In genomic region chr7:158812684-158813083, GRCh38 we compare ENCODE assay signal across 13 cellular contexts. TPM values are rescaled to one million over a fixed set of nuclear protein-coding genes. Genes with fewer than 3 reads are reported as not detected.
A peak's percentile ranks its signal among the peaks of the same experiment; 100 is the strongest.
DNase-seq lines count a peak whose midpoint lies in the region; ATAC-seq and TF ChIP-seq lines count a peak whose summit lies in the region.
"Had no signal": no experiment of that assay in that cellular context is flagged by ENCODE, and none has a peak within 500 bp of the region (broad histone marks: within the 10 kb centered on the region; RNA-seq: fewer than 3 reads in every experiment).

No MANE protein-coding gene starts in this region.

- H3K4ac ChIP-seq in trophoblast cell (ENCODE audit: low read depth, low read length): peak overlapping the region; percentile 89

- H3K27ac ChIP-seq in BLaER1 (peak overlapping the region; percentile 81), trophoblast cell (ENCODE audit: low read depth, low read length) (no peak overlapping the region), SK-N-SH (ENCODE audit: low read depth in 2 of 2, low read length in 1 of 2) (no peak overlapping the region)

- H3K4me1 ChIP-seq in BLaER1 (peaks cover 73% of the 10 kb centered on the region), trophoblast cell (ENCODE audit: control insufficient read depth in 1 of 2, insufficient read depth in 2 of 2, low read length in 2 of 2) (peaks cover 30 to 37% of the 10 kb centered on the region in 2 experiments), SK-N-SH (ENCODE audit: control insufficient read depth in 1 of 2, insufficient read depth in 2 of 2, low read depth in 1 of 2, low read length in 1 of 2) (peaks cover 5 to 12% of the 10 kb centered on the region in 2 experiments; a peak in 3 of 4 replicates)
- H3K4me1 ChIP-seq: prostate gland had no signal

- no peaks in the 10 kb centered on the region for H3K9me2 ChIP-seq in SK-N-SH

- ATAC-seq in activated CD4-positive, CD25-positive, alpha-beta regulatory T cell treated with anti-CD3 and anti-CD28 coated beads, Interleukin-2, amount 50 U/mL, for 24 hours: peak; percentile 21 to 38
- peak; percentile 30 to 59 for ATAC-seq in activated naive CD4-positive, alpha-beta T cell treated with anti-CD3 and anti-CD28 coated beads, Interleukin-2, amount 50 U/mL, for 72 hours
- ATAC-seq in GM21528 (IDR thresholded peaks at IDR 0.05; ENCODE audit: low FRiP score, unreplicated experiment) (no peak), HG02571 (IDR thresholded peaks at IDR 0.05; ENCODE audit: unreplicated experiment) (no peak), HG02970 (IDR thresholded peaks at IDR 0.05; ENCODE audit: low FRiP score, unreplicated experiment) (no peak)
- ATAC-seq: left colon had no signal

- H3K4me3 ChIP-seq in BLaER1: peak overlapping the region; percentile 58
- H3K4me3 ChIP-seq in trophoblast cell (ENCODE audit: low read depth, low read length): no peak overlapping the region
- no peak overlapping the region for H3K4me3 ChIP-seq in SK-N-SH (ENCODE audit: low read depth in 2 of 2, low read length in 1 of 2)
- H3K4me3 ChIP-seq: prostate gland had no signal

- H3K14ac ChIP-seq in trophoblast cell (ENCODE audit: low read length): no peak overlapping the region

- POLR2A ChIA-PET in SK-N-SH (lab: Yijun Ruan, JAX): no interaction called here

- no peak for TF ChIP-seq EP300 in SK-N-SH (IDR thresholded peaks at IDR 0.05; ENCODE audit: borderline replicate concordance in 1 of 2, low read depth in 1 of 2, low read length in 1 of 2)

- peak in 1 of 2 donors; percentile 64 for DNase-seq in activated naive CD4-positive, alpha-beta T cell treated with anti-CD3 and anti-CD28 coated beads, Interleukin-2, amount 50 U/mL, for 72 hours (ENCODE audit: low spot score in 2 of 2)
- DNase-seq in trophoblast cell (no peak), SK-N-SH (no peak)
- DNase-seq: aorta, KG1, left colon, NCI-H510A had no signal

- H4K20me1 ChIP-seq in BLaER1 (peaks cover 81% of the 10 kb centered on the region), SK-N-SH (ENCODE audit: insufficient read depth) (peaks cover 11% of the 10 kb centered on the region; the same call in 1 of the 2 replicates)

- no peak overlapping the region for H2BK5ac ChIP-seq in trophoblast cell (ENCODE audit: low read depth, low read length, poor library complexity)

- WGBS in trophoblast cell (ENCODE audit: extremely low coverage, insufficient coverage, insufficient read length): no CpG with 5 or more reads among the region's 5 CpGs
- 84% methylated on average over 5 of the region's 5 CpGs for WGBS in SK-N-SH (ENCODE audit: low lambda C conversion rate)

- H3K27ac Mint-ChIP-seq in activated naive CD4-positive, alpha-beta T cell treated with anti-CD3 and anti-CD28 coated beads, Interleukin-2, amount 50 U/mL, for 72 hours: peak overlapping the region; percentile 96 to 97

- H2BK12ac ChIP-seq in trophoblast cell (ENCODE audit: low read length): peak overlapping the region; percentile 66

- H3K9me3 Mint-ChIP-seq in activated naive CD4-positive, alpha-beta T cell treated with anti-CD3 and anti-CD28 coated beads, Interleukin-2, amount 50 U/mL, for 72 hours: no peaks in the 10 kb centered on the region

- no peak for TF ChIP-seq RAD21 in SK-N-SH (IDR thresholded peaks at IDR 0.05; ENCODE audit: low read length)

- no peak overlapping the region for H2AK5ac ChIP-seq in trophoblast cell (ENCODE audit: low read length)

- no peak overlapping the region for H3K18ac ChIP-seq in trophoblast cell (ENCODE audit: low read length)

- peaks cover 19% of the 10 kb centered on the region for H3K79me2 ChIP-seq in trophoblast cell (ENCODE audit: control insufficient read depth, insufficient read depth, low read length, poor library complexity)
- peaks cover 96% of the 10 kb centered on the region for H3K79me2 ChIP-seq in SK-N-SH (ENCODE audit: insufficient read depth)

- peaks cover 39% of the 10 kb centered on the region for H3K36me3 ChIP-seq in BLaER1
- peaks cover 3% of the 10 kb centered on the region in 2 experiments for H3K36me3 ChIP-seq in trophoblast cell (ENCODE audit: control insufficient read depth in 1 of 2, insufficient read depth in 2 of 2, low read length in 2 of 2)
- peaks cover 0 to 18% of the 10 kb centered on the region in 2 experiments for H3K36me3 ChIP-seq in SK-N-SH (replicated peaks in 1 of 2; ENCODE audit: control insufficient read depth in 1 of 2, insufficient read depth in 2 of 2, low read length in 1 of 2)
- H3K36me3 ChIP-seq: prostate gland had no signal

- H3K79me1 ChIP-seq in trophoblast cell (ENCODE audit: low read length): peaks cover 25% of the 10 kb centered on the region

- H2AFZ ChIP-seq in trophoblast cell (ENCODE audit: insufficient read depth, low read length, poor library complexity): no peak overlapping the region
- H2AFZ ChIP-seq in SK-N-SH (ENCODE audit: low read depth): no peak overlapping the region

- H3K36me3 Mint-ChIP-seq in activated naive CD4-positive, alpha-beta T cell treated with anti-CD3 and anti-CD28 coated beads, Interleukin-2, amount 50 U/mL, for 72 hours: peaks cover 0 to 56% of the 10 kb centered on the region in 2 donors

- H4K12ac ChIP-seq in trophoblast cell (ENCODE audit: low read depth, low read length): no peak overlapping the region

- H4K91ac ChIP-seq in trophoblast cell (ENCODE audit: low read depth, low read length): no peak overlapping the region

- no peaks in the 10 kb centered on the region for H3K27me3 ChIP-seq in BLaER1
- H3K27me3 ChIP-seq in trophoblast cell (ENCODE audit: insufficient read depth, low read length): no peaks in the 10 kb centered on the region
- H3K27me3 ChIP-seq in SK-N-SH (ENCODE audit: insufficient read depth): no peaks in the 10 kb centered on the region

- peak overlapping the region; percentile 76; the same call in 1 of the 2 replicates for H3K9ac ChIP-seq in BLaER1
- H3K9ac ChIP-seq in trophoblast cell (ENCODE audit: low read length): no peak overlapping the region
- H3K9ac ChIP-seq in SK-N-SH: no peak overlapping the region

- TF ChIP-seq CTCF in SK-N-SH (IDR thresholded peaks at IDR 0.05): no peak

- H3F3A ChIP-seq in SK-N-SH (replicated peaks; ENCODE audit: insufficient read depth): peaks cover 4% of the 10 kb centered on the region

- H3K23ac ChIP-seq in trophoblast cell (ENCODE audit: low read length): no peak overlapping the region

- no peak overlapping the region for H4K8ac ChIP-seq in trophoblast cell (ENCODE audit: low read depth, low read length)

- H2BK120ac ChIP-seq in trophoblast cell (ENCODE audit: insufficient read depth, low read length, poor library complexity): no peak overlapping the region

- H3K4me2 ChIP-seq in BLaER1 (peak overlapping the region; percentile 98), trophoblast cell (ENCODE audit: low read length) (no peak overlapping the region), SK-N-SH (no peak overlapping the region)

- H3K9me3 ChIP-seq in BLaER1 (peaks cover 25% of the 10 kb centered on the region), trophoblast cell (ENCODE audit: insufficient read depth, low read depth, low read length) (no peaks in the 10 kb centered on the region), SK-N-SH (no peaks in the 10 kb centered on the region)
- H3K9me3 ChIP-seq: prostate gland had no signal

- CTCF ChIA-PET in SK-N-SH (lab: Yijun Ruan, JAX): interaction anchor here (0.7 to 1.6 kb wide), 3 partner anchors 12 to 16 kb away, joined by 3 to 4 read pairs (median 3); partner anchors contain the start of gene ESYT2

TF ChIP-seq in SK-N-SH, 30 proteins besides CTCF, POLR2A, EP300 and RAD21:
- no peak for TF ChIP-seq SIN3A (IDR thresholded peaks at IDR 0.05; ENCODE audit: borderline replicate concordance, low read depth, low read length)
- no peak for TF ChIP-seq IRF3 (IDR thresholded peaks at IDR 0.05; ENCODE audit: low read depth, low read length)

RNA-seq across cellular contexts. Expression of gene ESYT2, which starts 16.6 kb away (rescaled TPM):
- total RNA-seq in activated naive CD4-positive, alpha-beta T cell treated with anti-CD3 and anti-CD28 coated beads, Interleukin-2, amount 50 U/mL, for 72 hours: 10 to 100 TPM; 54.4 to 73.3 TPM
- 58.7 and 59.5 TPM in 2 replicates for polyA plus RNA-seq in trophoblast cell (2013)
- polyA plus RNA-seq in SK-N-SH (2012; rRNA removed): 34.2 and 42.7 TPM in 2 replicates
- polyA plus RNA-seq in SK-N-SH (2012; cell fraction: cytosol; rRNA removed): 34.6 and 42.2 TPM in 2 replicates
- 19.3 and 31.3 TPM in 2 replicates for polyA plus RNA-seq in SK-N-SH (2012; cell fraction: nucleus; rRNA removed)

RNA-seq across cellular contexts. Expression of gene DYNC2I1, which starts 43.7 kb away (rescaled TPM):
- 10 to 100 TPM; 12.0 to 16.9 TPM for total RNA-seq in activated naive CD4-positive, alpha-beta T cell treated with anti-CD3 and anti-CD28 coated beads, Interleukin-2, amount 50 U/mL, for 72 hours
- 7.6 and 7.8 TPM in 2 replicates for polyA plus RNA-seq in trophoblast cell (2013)
- 23.0 and 25.8 TPM in 2 replicates for polyA plus RNA-seq in SK-N-SH (2012; rRNA removed)
- 12.8 and 14.4 TPM in 2 replicates for polyA plus RNA-seq in SK-N-SH (2012; cell fraction: cytosol; rRNA removed)
- 89.3 and 188 TPM in 2 replicates for polyA plus RNA-seq in SK-N-SH (2012; cell fraction: nucleus; rRNA removed)

Comparison
In these comparisons a context has a peak if more than half of its experiments do, and no peak if none do; other contexts are left out.
1. ATAC-seq: peak in activated CD4-positive, CD25-positive, alpha-beta regulatory T cell treated with anti-CD3 and anti-CD28 coated beads, Interleukin-2, amount 50 U/mL, for 24 hours (2 of 2) and activated naive CD4-positive, alpha-beta T cell treated with anti-CD3 and anti-CD28 coated beads, Interleukin-2, amount 50 U/mL, for 72 hours (2 of 2); none in GM21528 (single experiment), HG02571 (single experiment) and HG02970 (single experiment).